In the genomic region with DNA sequence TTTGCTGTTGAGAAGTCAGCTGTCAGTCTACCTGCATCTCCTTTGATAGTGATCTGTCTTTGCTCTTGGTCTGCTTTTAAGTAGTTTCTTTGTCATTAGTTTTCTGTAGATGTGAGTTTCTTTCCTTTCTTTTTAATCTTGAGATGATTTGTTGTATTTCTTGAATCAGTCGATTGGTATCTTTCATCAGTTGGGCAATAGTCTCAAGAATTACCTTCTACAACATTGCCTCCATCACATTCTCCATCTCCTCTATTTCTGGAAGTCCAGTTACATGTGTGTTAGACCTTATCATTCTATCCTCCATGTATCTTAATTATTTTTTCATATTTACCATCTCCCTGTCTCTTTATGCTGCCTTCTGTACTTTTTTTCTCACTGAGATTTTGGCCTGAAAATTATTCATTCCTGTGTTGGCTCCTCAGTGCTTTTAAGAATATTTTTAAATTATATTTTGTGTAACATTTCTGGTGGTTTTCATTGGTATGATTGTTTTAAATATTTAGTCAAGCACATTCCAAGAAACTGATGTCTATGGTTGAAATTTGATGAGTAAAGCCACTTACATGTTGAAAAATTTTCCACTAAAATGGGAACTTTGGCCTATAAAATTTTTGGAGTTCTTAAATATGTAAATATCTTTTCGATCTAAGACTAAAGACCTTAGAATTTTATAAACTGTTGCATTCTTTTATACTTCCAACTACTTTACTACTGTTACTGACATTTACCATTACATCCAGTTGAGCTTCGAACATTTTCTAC, we compare ENCODE assay signal across 24 cellular contexts.
"Had no signal": no experiment of that assay in that cellular context is flagged by ENCODE, and none has a peak within 500 bp of the region (broad histone marks: within the 10 kb centered on the region; RNA-seq: fewer than 3 reads in every experiment).

No MANE protein-coding gene starts in this region.

- H3K4me3 ChIP-seq: ascending aorta, breast epithelium, esophagus muscularis mucosa, left ventricle myocardium inferior, sigmoid colon, stomach, testis had no signal

- H3K27ac Mint-ChIP-seq: activated naive CD4-positive, alpha-beta T cell treated with anti-CD3 and anti-CD28 coated beads for 36 hours; nephron progenitor cell; stimulated activated effector memory CD8-positive, alpha-beta T cell treated with anti-CD3 and anti-CD28 coated beads, Interleukin-12 subunit alpha, Interleukin-12 subunit beta, amount 100 ng/mL, for 72 hours; T-helper 1 cell treated with Interleukin-12 subunit alpha and Interleukin-12 subunit beta and Interleukin-4 antibody, amounts not matched to agents 30 μg/mL and 1 μg/mL, for 36 hours; type B pancreatic cell had no signal

- ATAC-seq: activated CD4-positive, CD25-positive, alpha-beta regulatory T cell treated with anti-CD3 and anti-CD28 coated beads, Interleukin-2, amount 50 U/mL, for 24 hours; activated T-cell treated with anti-CD3 and anti-CD28 coated beads, Interleukin-2, amount 50 U/mL, for 4 hours; foreskin keratinocyte; stimulated activated effector memory CD8-positive, alpha-beta T cell treated with anti-CD3 and anti-CD28 coated beads, Interleukin-12 subunit alpha, Interleukin-12 subunit beta, amount 100 ng/mL, for 72 hours had no signal

- H3K36me3 ChIP-seq: ascending aorta, breast epithelium, esophagus muscularis mucosa, left ventricle myocardium inferior, sigmoid colon, stomach had no signal

- H3K4me3 Mint-ChIP-seq: activated naive CD4-positive, alpha-beta T cell treated with anti-CD3 and anti-CD28 coated beads for 36 hours; activated T-cell treated with anti-CD3 and anti-CD28 coated beads, Interleukin-2, amount 50 U/mL, for 4 hours; nephron progenitor cell; stimulated activated effector memory CD8-positive, alpha-beta T cell treated with anti-CD3 and anti-CD28 coated beads, Interleukin-12 subunit alpha, Interleukin-12 subunit beta, amount 100 ng/mL, for 72 hours; T-helper 1 cell treated with Interleukin-12 subunit alpha and Interleukin-12 subunit beta and Interleukin-4 antibody, amounts not matched to agents 30 μg/mL and 1 μg/mL, for 36 hours; type B pancreatic cell had no signal

- H3K9me3 Mint-ChIP-seq: activated naive CD4-positive, alpha-beta T cell treated with anti-CD3 and anti-CD28 coated beads for 36 hours; activated T-cell treated with anti-CD3 and anti-CD28 coated beads, Interleukin-2, amount 50 U/mL, for 4 hours; nephron progenitor cell; stimulated activated effector memory CD8-positive, alpha-beta T cell treated with anti-CD3 and anti-CD28 coated beads, Interleukin-12 subunit alpha, Interleukin-12 subunit beta, amount 100 ng/mL, for 72 hours; T-helper 1 cell treated with Interleukin-12 subunit alpha and Interleukin-12 subunit beta and Interleukin-4 antibody, amounts not matched to agents 30 μg/mL and 1 μg/mL, for 36 hours; type B pancreatic cell had no signal

- H3K9me3 ChIP-seq: ascending aorta, breast epithelium, esophagus muscularis mucosa, left ventricle myocardium inferior, sigmoid colon, stomach, testis had no signal

- H3K27ac ChIP-seq: ascending aorta, breast epithelium, esophagus muscularis mucosa, foreskin keratinocyte, left ventricle myocardium inferior, sigmoid colon, stomach, testis had no signal

- DNase-seq: activated CD4-positive, alpha-beta T cell treated with anti-CD3 and anti-CD28 coated beads, Interleukin-2, amount 50 U/mL, for 1 hour; activated CD8-positive, alpha-beta memory T cell treated with anti-CD3 and anti-CD28 coated beads, Interleukin-2, amount 50 U/mL, for 4 hours; activated naive CD4-positive, alpha-beta T cell treated with anti-CD3 and anti-CD28 coated beads for 36 hours; activated T-cell treated with anti-CD3 and anti-CD28 coated beads, Interleukin-2, amount 50 U/mL, for 4 hours; cerebellar nuclear complex; dermis blood vessel endothelial cell; effector memory CD4-positive, alpha-beta T cell; foreskin keratinocyte; left ventricle myocardium inferior; nephron progenitor cell; nucleus accumbens; posterior cingulate gyrus; sigmoid colon; stimulated activated CD4-positive, alpha-beta T cell treated with anti-CD3 and anti-CD28 coated beads, Interleukin-4, amount 100 ng/mL, for 24 hours; stomach; testis had no signal

- H3K4me1 ChIP-seq: ascending aorta, breast epithelium, esophagus muscularis mucosa, foreskin keratinocyte, sigmoid colon, testis had no signal

- H3K27me3 Mint-ChIP-seq: type B pancreatic cell had no signal

- H3K27me3 ChIP-seq: ascending aorta, breast epithelium, esophagus muscularis mucosa, sigmoid colon, stomach, testis had no signal

- H3K36me3 Mint-ChIP-seq: stimulated activated effector memory CD8-positive, alpha-beta T cell treated with anti-CD3 and anti-CD28 coated beads, Interleukin-12 subunit alpha, Interleukin-12 subunit beta, amount 100 ng/mL, for 72 hours; type B pancreatic cell had no signal

- FAIRE-seq: endothelial cell of umbilical vein had no signal

- H3K4me1 Mint-ChIP-seq: stimulated activated effector memory CD8-positive, alpha-beta T cell treated with anti-CD3 and anti-CD28 coated beads, Interleukin-12 subunit alpha, Interleukin-12 subunit beta, amount 100 ng/mL, for 72 hours had no signal
